Comparison of ENCODE assay signal across 8 cellular contexts in the genomic region with DNA sequence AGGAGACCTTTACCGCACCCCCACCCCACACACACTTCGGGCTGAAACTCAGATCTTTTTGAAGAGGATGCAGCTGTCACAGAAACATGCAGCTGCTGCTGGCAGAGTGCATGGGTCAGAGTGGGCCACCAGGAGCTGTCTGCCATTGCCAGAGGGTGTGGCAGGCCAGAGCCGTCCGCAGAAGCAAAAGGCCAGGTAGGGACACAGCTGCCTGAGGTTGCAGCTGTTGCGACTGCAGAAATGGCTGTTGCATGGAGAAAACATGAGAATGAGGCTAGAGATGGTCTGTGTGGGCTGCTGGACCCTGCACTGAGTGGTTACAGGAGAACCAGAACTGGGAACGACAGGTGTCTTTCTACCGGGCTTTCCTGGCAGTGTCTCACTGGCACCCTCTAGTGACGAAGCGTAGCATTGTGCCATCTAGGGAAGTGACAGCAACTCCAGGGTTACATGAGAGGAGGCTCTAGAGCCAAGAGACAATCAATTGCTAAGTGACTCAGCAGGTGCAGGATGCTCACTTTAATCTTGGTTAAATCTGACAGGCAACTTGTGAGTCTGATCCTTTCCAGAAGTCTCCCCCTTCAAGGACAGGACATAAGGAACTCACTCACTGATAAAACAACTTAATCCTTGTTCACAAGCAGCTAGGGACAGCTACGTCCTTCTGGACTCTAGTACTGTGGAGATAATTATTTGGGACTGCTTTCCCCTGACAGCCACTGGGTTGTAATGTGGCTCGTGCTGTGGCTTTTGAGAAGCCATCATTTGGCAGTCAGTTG. TPM values are rescaled to one million over a fixed set of nuclear protein-coding genes. Genes with fewer than 3 reads are reported as not detected.
DNase-seq lines count a peak whose midpoint lies in the region; ATAC-seq and TF ChIP-seq lines count a peak whose summit lies in the region.

No MANE protein-coding gene starts in this region.

- H3K27ac ChIP-seq in KMS-11 (no peak overlapping the region; the same call in 1 of the 2 replicates), Panc1 (ENCODE audit: low read length) (no peak overlapping the region), neural cell (ENCODE audit: low read length) (no peak overlapping the region)

- H3K36me3 Mint-ChIP-seq in stimulated activated naive CD8-positive, alpha-beta T cell treated with anti-CD3 and anti-CD28 coated beads, Interleukin-15, Interleukin-2, amounts not matched to agents 100 ng/mL and 50 ng/mL, for 24 hours (ENCODE audit: low read depth), result peaks cover 7% of the 10 kb centered on the region

- DNase-seq in D341Med (ENCODE audit: low spot score) (peak; percentile 87), Panc1 (ENCODE audit: low read depth, low spot score) (peak; percentile 74), fibroblast of mammary gland (ENCODE audit: low read depth) (peak; percentile 67)
- peak; percentile 93 for DNase-seq in activated T-cell treated with anti-CD3 and anti-CD28 coated beads, Interleukin-2, amount 50 U/mL, for 48 hours

- in situ Hi-C loops in Panc1 (cut with HindIII; ENCODE audit: low pct_unique_long_range_greater_than_20kb, low sequenced_read_pairs), result loop anchor here (5.0 kb wide), 1 partner anchor 40 kb away; no protein-coding TSS in a partner anchor

- no peaks in the 10 kb centered on the region for H3F3A ChIP-seq in neural cell (ENCODE audit: insufficient read depth, low read length, poor library complexity, severe bottlenecking)

- intact Hi-C loops in Panc1 (cut with micrococcal nuclease; ENCODE audit: unreplicated experiment), result loop anchor here (1.0 kb wide), 2 partner anchors 86 to 141 kb away; no protein-coding TSS in a partner anchor

- no peak for TF ChIP-seq EP300 in neural cell (conservative IDR thresholded peaks at IDR 0.05; ENCODE audit: poor library complexity, severe bottlenecking)

- peaks cover 31% of the 10 kb centered on the region for H3K4me1 ChIP-seq in KMS-11 (ENCODE audit: low read depth, poor library complexity, severe bottlenecking)
- H3K4me1 ChIP-seq in Panc1 (ENCODE audit: control insufficient read depth, insufficient read depth, low read length), result no peaks in the 10 kb centered on the region

- no peak overlapping the region for H3K4me3 Mint-ChIP-seq in stimulated activated naive CD8-positive, alpha-beta T cell treated with anti-CD3 and anti-CD28 coated beads, Interleukin-15, Interleukin-2, amounts not matched to agents 100 ng/mL and 50 ng/mL, for 24 hours

- H4K20me1 ChIP-seq in KMS-11 (ENCODE audit: insufficient read depth), result no peaks in the 10 kb centered on the region
- no peaks in the 10 kb centered on the region for H4K20me1 ChIP-seq in neural cell (ENCODE audit: insufficient read depth)

- BruUV-seq in Panc1 (replicated peaks; lab: Mats Ljungman, UMichigan), result no TSS peak

- H3K36me3 ChIP-seq in KMS-11 (ENCODE audit: insufficient read depth) (no peaks in the 10 kb centered on the region), Panc1 (ENCODE audit: control insufficient read depth, insufficient read depth, low read length) (no peaks in the 10 kb centered on the region), neural cell (ENCODE audit: insufficient read depth, low read length) (no peaks in the 10 kb centered on the region)

- POLR2A ChIA-PET in Panc1 (lab: Charles Lee), result no interaction called here

- H3K4me3 ChIP-seq in KMS-11 (IDR thresholded peaks at IDR 0.05; ENCODE audit: insufficient read depth, low read depth, low read length) (no peak overlapping the region), Panc1 (ENCODE audit: low read depth in 2 of 2, low read length in 2 of 2) (no peak overlapping the region), fibroblast of mammary gland (ENCODE audit: control insufficient read depth, low read depth, low read length) (no peak overlapping the region), neural cell (ENCODE audit: low read length) (no peak overlapping the region)

- TF ChIP-seq CTCF in KMS-11 (conservative IDR thresholded peaks at IDR 0.05; ENCODE audit: low read depth, low read length) (peak; percentile 97), Panc1 (IDR thresholded peaks at IDR 0.05) (peak; percentile 99), fibroblast of mammary gland (conservative IDR thresholded peaks at IDR 0.05; ENCODE audit: control insufficient read depth, insufficient read depth, low read depth, low read length) (peak; percentile 99), neural cell (IDR thresholded peaks at IDR 0.05; ENCODE audit: poor library complexity, severe bottlenecking) (peak; percentile 96)

- H2AFZ ChIP-seq in KMS-11 (ENCODE audit: low read depth), result peak overlapping the region; percentile 60
- no peak overlapping the region for H2AFZ ChIP-seq in neural cell (ENCODE audit: low read depth, low read length)

- H3K27ac Mint-ChIP-seq in stimulated activated naive CD8-positive, alpha-beta T cell treated with anti-CD3 and anti-CD28 coated beads, Interleukin-15, Interleukin-2, amounts not matched to agents 100 ng/mL and 50 ng/mL, for 24 hours, result peak overlapping the region; percentile 14

- H3K27me3 ChIP-seq in KMS-11 (ENCODE audit: insufficient read depth, low read depth) (peaks cover 34% of the 10 kb centered on the region), Panc1 (ENCODE audit: control insufficient read depth, insufficient read depth, low read length) (peaks cover 3% of the 10 kb centered on the region; the same call in 1 of the 2 replicates), neural cell (ENCODE audit: insufficient read depth, low read depth, low read length) (no peaks in the 10 kb centered on the region)

- H3K27me3 Mint-ChIP-seq in stimulated activated naive CD8-positive, alpha-beta T cell treated with anti-CD3 and anti-CD28 coated beads, Interleukin-15, Interleukin-2, amounts not matched to agents 100 ng/mL and 50 ng/mL, for 24 hours, result no peaks in the 10 kb centered on the region

- ATAC-seq in GM21619 (IDR thresholded peaks at IDR 0.05; ENCODE audit: unreplicated experiment), result peak; percentile 72
- peak; percentile 99 for ATAC-seq in Panc1

- no peaks in the 10 kb centered on the region for H3K9me2 ChIP-seq in neural cell (ENCODE audit: insufficient read depth, low read length)

- H3K79me2 ChIP-seq in KMS-11 (ENCODE audit: insufficient read depth, low read depth) (no peaks in the 10 kb centered on the region), neural cell (replicated peaks; ENCODE audit: insufficient read depth, low read length) (no peaks in the 10 kb centered on the region)

- CTCF ChIA-PET in Panc1 (lab: Charles Lee), result interaction anchor here (0.5 to 2.2 kb wide), 7 partner anchors 20 to 1416 kb away, joined by 3 to 20 read pairs (median 3); no protein-coding TSS in a partner anchor

- TF ChIP-seq RAD21 in neural cell (conservative IDR thresholded peaks at IDR 0.05), result peak; percentile 88

- peaks cover 5% of the 10 kb centered on the region for H3K9me3 Mint-ChIP-seq in stimulated activated naive CD8-positive, alpha-beta T cell treated with anti-CD3 and anti-CD28 coated beads, Interleukin-15, Interleukin-2, amounts not matched to agents 100 ng/mL and 50 ng/mL, for 24 hours

- H3K4me2 ChIP-seq in KMS-11 (peak overlapping the region; percentile 51), neural cell (ENCODE audit: low read length) (no peak overlapping the region)

- peaks cover 22% of the 10 kb centered on the region for H3K4me1 Mint-ChIP-seq in stimulated activated naive CD8-positive, alpha-beta T cell treated with anti-CD3 and anti-CD28 coated beads, Interleukin-15, Interleukin-2, amounts not matched to agents 100 ng/mL and 50 ng/mL, for 24 hours (ENCODE audit: low read depth)

- H3K9ac ChIP-seq in KMS-11 (no peak overlapping the region), neural cell (ENCODE audit: low read length) (no peak overlapping the region)

- H3K9me3 ChIP-seq in Panc1 (ENCODE audit: control insufficient read depth, insufficient read depth, low read depth, low read length) (no peaks in the 10 kb centered on the region), neural cell (ENCODE audit: low read length) (no peaks in the 10 kb centered on the region)

TF ChIP-seq in neural cell, 6 proteins besides CTCF, POLR2A, EP300 and RAD21:
- TF ChIP-seq SMC3 (conservative IDR thresholded peaks at IDR 0.05; ENCODE audit: poor library complexity), result peak; percentile 94
- no peak for TF ChIP-seq POLR2AphosphoS5 (IDR thresholded peaks at IDR 0.05)
- TF ChIP-seq MXI1 (conservative IDR thresholded peaks at IDR 0.05; ENCODE audit: poor library complexity, severe bottlenecking), result no peak
- no peak for TF ChIP-seq TAF1 (IDR thresholded peaks at IDR 0.05; ENCODE audit: low read depth)
- TF ChIP-seq EZH2 (IDR thresholded peaks at IDR 0.05; ENCODE audit: borderline replicate concordance, insufficient read depth, low read length, poor library complexity, severe bottlenecking), result no peak
- TF ChIP-seq REST (IDR thresholded peaks at IDR 0.05; ENCODE audit: borderline replicate concordance), result no peak

RNA-seq across cellular contexts. Expression of gene SERPINB9, which starts 29.1 kb away (rescaled TPM):
- 3.8 TPM for total RNA-seq in Panc1 (2021; ENCODE audit: unreplicated experiment)
- 1.7 TPM for polyA plus RNA-seq in Panc1 (2012; ENCODE audit: insufficient read length)
- 0.46 and 0.74 TPM in 2 replicates for polyA plus RNA-seq in neural cell
- 0.73 and 1.5 TPM in 2 replicates for polyA minus RNA-seq in neural cell

RNA-seq across cellular contexts. Expression of gene SERPINB6, which starts 39.2 kb away (rescaled TPM):
- total RNA-seq in Panc1 (2021; ENCODE audit: unreplicated experiment), result 131 TPM
- polyA plus RNA-seq in Panc1 (2012; ENCODE audit: insufficient read length), result 155 TPM
- 1.9 and 2.3 TPM in 2 replicates for polyA plus RNA-seq in neural cell
- polyA minus RNA-seq in neural cell, result 2.0 and 3.2 TPM in 2 replicates
